In the genomic region with DNA sequence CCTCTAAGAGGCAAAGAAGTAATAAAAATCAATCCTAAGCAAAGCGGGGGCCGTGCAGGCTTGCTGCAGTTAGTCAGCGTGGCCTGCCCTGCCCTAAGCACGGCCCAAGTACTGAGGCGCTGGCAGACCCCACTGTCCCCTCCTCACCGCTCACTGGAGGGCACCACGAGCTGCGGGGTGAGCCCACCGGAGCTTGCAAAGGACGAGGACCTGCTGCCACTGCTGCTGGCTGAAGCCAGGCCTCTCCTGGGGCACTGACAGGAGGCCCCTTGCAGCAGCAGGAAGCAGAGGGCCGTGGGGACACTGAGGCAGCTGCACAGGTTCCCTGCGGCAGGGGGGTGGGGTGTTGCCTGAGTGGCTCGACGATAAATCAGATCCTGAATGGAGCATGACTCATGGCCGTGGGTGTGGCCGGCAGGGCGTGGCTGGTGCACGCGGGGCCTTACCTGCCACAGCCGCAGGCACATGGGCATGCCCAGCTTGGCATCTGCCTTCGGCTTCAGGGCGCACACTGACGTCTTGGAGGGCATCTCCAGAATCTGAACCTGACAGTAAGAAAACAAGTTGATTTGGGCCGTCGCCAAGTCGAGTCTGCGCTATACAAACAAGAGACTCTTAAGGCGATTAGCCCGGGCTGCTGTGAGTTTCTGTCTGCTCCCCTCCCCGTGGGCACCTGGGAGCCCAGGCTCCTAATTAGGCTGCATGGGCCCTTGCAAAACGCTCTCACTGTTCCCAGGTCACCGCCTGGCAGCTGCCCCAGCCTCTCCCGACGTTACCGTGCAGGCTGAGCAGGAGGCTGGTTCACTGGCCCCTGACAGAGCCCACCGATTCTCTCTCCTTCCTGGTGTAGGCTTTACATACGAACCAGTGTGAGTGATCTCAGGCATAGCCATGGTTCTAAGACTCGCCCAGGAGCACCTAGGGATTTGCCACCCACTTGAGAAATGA, we compare ENCODE assay signal across 11 cellular contexts. TPM values are rescaled to one million over a fixed set of nuclear protein-coding genes. Genes with fewer than 3 reads are reported as not detected.
DNase-seq lines count a peak whose midpoint lies in the region; ATAC-seq and TF ChIP-seq lines count a peak whose summit lies in the region.
"Had no signal": no experiment of that assay in that cellular context is flagged by ENCODE, and none has a peak within 500 bp of the region (broad histone marks: within the 10 kb centered on the region; RNA-seq: fewer than 3 reads in every experiment).

No MANE protein-coding gene starts in this region.

- peak overlapping the region; percentile 78 for H4K8ac ChIP-seq in neuronal stem cell (ENCODE audit: low read depth, low read length)

- H3K9ac ChIP-seq in neuronal stem cell (ENCODE audit: low read depth, low read length, poor library complexity) = no peak overlapping the region

- H2BK5ac ChIP-seq in neuronal stem cell (ENCODE audit: low read length) = no peak overlapping the region

- no peak overlapping the region for H3K14ac ChIP-seq in neuronal stem cell (ENCODE audit: low read length)

- intact Hi-C loops in body of pancreas (cut with DNase I) = no loop called here

- H2BK12ac ChIP-seq in neuronal stem cell (ENCODE audit: low read length) = no peak overlapping the region

- no peak overlapping the region for H3K4me2 ChIP-seq in neuronal stem cell (ENCODE audit: insufficient read depth, low read length, poor library complexity, severe bottlenecking)

- H3K4me3 ChIP-seq in LNCaP clone FGC (ENCODE audit: low read depth, low read length) (no peak overlapping the region), body of pancreas (no peak overlapping the region), neuronal stem cell (ENCODE audit: low read length in 2 of 2) (no peak overlapping the region)

- H3K27ac ChIP-seq in body of pancreas (no peak overlapping the region), neuronal stem cell (replicated peaks; ENCODE audit: low read length) (no peak overlapping the region)

- no peak overlapping the region for H2BK120ac ChIP-seq in neuronal stem cell (ENCODE audit: low read depth, low read length)

- ATAC-seq in body of pancreas = no peak
- ATAC-seq in GM18502 (IDR thresholded peaks at IDR 0.05; ENCODE audit: poor library complexity, unreplicated experiment) = no peak
- ATAC-seq: natural killer cell treated with Interleukin-12 subunit alpha and Interleukin-12 subunit beta and Interleukin-15 and Interleukin-18, amount 100 ng/mL, for 72 hours; T-cell had no signal

- no peak overlapping the region for H3K4ac ChIP-seq in neuronal stem cell (ENCODE audit: low read length)

- H3K18ac ChIP-seq in neuronal stem cell (ENCODE audit: low read length) = no peak overlapping the region

- H3K4me1 ChIP-seq in body of pancreas = no peaks in the 10 kb centered on the region
- H3K4me1 ChIP-seq in neuronal stem cell (ENCODE audit: control insufficient read depth in 2 of 2, insufficient read depth in 1 of 2, low read depth in 1 of 2, low read length in 2 of 2) = no peaks in the 10 kb centered on the region

- no peaks in the 10 kb centered on the region for H3K27me3 ChIP-seq in body of pancreas
- no peaks in the 10 kb centered on the region for H3K27me3 ChIP-seq in neuronal stem cell (ENCODE audit: control insufficient read depth in 3 of 3, insufficient read depth in 3 of 3, low read depth in 1 of 3, low read length in 3 of 3)

- WGBS in body of pancreas, 2 donors = 75 to 85% methylated on average over 5 to 35 of the region's 38 CpGs
- WGBS in neuronal stem cell (ENCODE audit: extremely low coverage in 2 of 2, insufficient read length in 2 of 2, insufficient replicate concordance in 1 of 2), 2 donors = no CpG with 5 or more reads among the region's 38 CpGs

- TF ChIP-seq CTCF in LNCaP clone FGC (IDR thresholded peaks at IDR 0.05; ENCODE audit: control insufficient read depth, extremely low read depth, insufficient read depth) = no peak
- no peak for TF ChIP-seq CTCF in body of pancreas (IDR thresholded peaks at IDR 0.05)

- H3K9me3 ChIP-seq in body of pancreas (no peaks in the 10 kb centered on the region), neuronal stem cell (replicated peaks in 1 of 2; ENCODE audit: control insufficient read depth in 2 of 2, insufficient read depth in 1 of 2, low read depth in 1 of 2, low read length in 2 of 2) (no peaks in the 10 kb centered on the region)

- no peak overlapping the region for H4K91ac ChIP-seq in neuronal stem cell (ENCODE audit: low read depth, low read length, poor library complexity)

- H3K36me3 ChIP-seq in body of pancreas (replicated peaks in 1 of 2; ENCODE audit: insufficient read depth in 1 of 2, low read depth in 2 of 2) (no peaks in the 10 kb centered on the region), neuronal stem cell (replicated peaks in 1 of 2; ENCODE audit: control insufficient read depth in 2 of 2, insufficient read depth in 2 of 2, low read length in 2 of 2) (peaks cover 0 to 3% of the 10 kb centered on the region in 2 donors)

- TF ChIP-seq POLR2A in body of pancreas (IDR thresholded peaks at IDR 0.05) = no peak

- no peak overlapping the region for H2BK15ac ChIP-seq in neuronal stem cell (ENCODE audit: low read length)

- H3K79me1 ChIP-seq in neuronal stem cell (ENCODE audit: low read depth, low read length) = no peaks in the 10 kb centered on the region

- H2AFZ ChIP-seq in neuronal stem cell (ENCODE audit: low read length) = no peak overlapping the region

- peak overlapping the region; percentile 17 for H2AK5ac ChIP-seq in neuronal stem cell (ENCODE audit: low read depth, low read length)

- H3K23ac ChIP-seq in neuronal stem cell (ENCODE audit: low read depth, low read length, poor library complexity) = peak overlapping the region; percentile 99

- DNase-seq in D341Med (ENCODE audit: low spot score) (peak; percentile 90), LNCaP clone FGC (ENCODE audit: low read depth) (peak; percentile 92), body of pancreas (peak in 3 of 4 donors; percentile 12 to 37 (median 29)), neuronal stem cell (ENCODE audit: low spot score) (no peak), AG08395 (ENCODE audit: low spot score) (no peak), NCI-H2081 treated with DMSO at 0.1 percent for 48 hours (lab: John Stamatoyannopoulos, UW) (no peak), cerebellar nuclear complex (lab: John Stamatoyannopoulos, UW) (no peak)
- DNase-seq: activated naive CD4-positive, alpha-beta T cell had no signal

RNA-seq across cellular contexts. Expression of gene TBX1, which starts 45.9 kb away (rescaled TPM):
- total RNA-seq in body of pancreas = 1 to 10 TPM in 1 of 2 donors, not detected in 1; 1.0 TPM
- polyA plus RNA-seq in neuronal stem cell (2013, experiment 1 of 2) = 0.31 TPM
- polyA plus RNA-seq in neuronal stem cell (2013, experiment 2 of 2) = 0.26 TPM

RNA-seq across cellular contexts. Expression of gene GNB1L, which starts 48.2 kb away (rescaled TPM):
- 1 to 10 TPM; 1.3 to 3.3 TPM for total RNA-seq in body of pancreas
- 7.9 TPM for polyA plus RNA-seq in neuronal stem cell (2013, experiment 1 of 2)
- polyA plus RNA-seq in neuronal stem cell (2013, experiment 2 of 2) = 8.3 TPM

RNA-seq across cellular contexts. Expression of gene RTL10, which starts 48.2 kb away (rescaled TPM):
- total RNA-seq in body of pancreas = 10 to 100 TPM; 10.2 to 14.8 TPM
- polyA plus RNA-seq in neuronal stem cell (2013, experiment 1 of 2) = 9.7 TPM
- 10.2 TPM for polyA plus RNA-seq in neuronal stem cell (2013, experiment 2 of 2)

Comparison
In these comparisons a context has a peak if more than half of its experiments do, and no peak if none do; other contexts are left out.
1. DNase-seq: peak in D341Med (single experiment), LNCaP clone FGC (single experiment) and body of pancreas (3 of 4); none in neuronal stem cell (single experiment), AG08395 (single experiment), NCI-H2081 treated with DMSO at 0.1 percent for 48 hours (single experiment) and cerebellar nuclear complex (0 of 2).